ENCODE assay signal across 20 cellular contexts in genomic region chr14:62436256-62436655, GRCh38.
DNase-seq lines count a peak whose midpoint lies in the region; ATAC-seq and TF ChIP-seq lines count a peak whose summit lies in the region.
"Had no signal": no experiment of that assay in that cellular context is flagged by ENCODE, and none has a peak within 500 bp of the region (broad histone marks: within the 10 kb centered on the region; RNA-seq: fewer than 3 reads in every experiment).

No MANE protein-coding gene starts in this region.

- no peak for ATAC-seq in stimulated activated effector memory CD8-positive, alpha-beta T cell treated with anti-CD3 and anti-CD28 coated beads, Interleukin-12 subunit alpha, Interleukin-12 subunit beta, amount 100 ng/mL, for 72 hours
- ATAC-seq: CD8-positive, alpha-beta T cell; GM23338; HepG2 had no signal

- no peaks in the 10 kb centered on the region for H3K4me1 Mint-ChIP-seq in stimulated activated effector memory CD8-positive, alpha-beta T cell treated with anti-CD3 and anti-CD28 coated beads, Interleukin-12 subunit alpha, Interleukin-12 subunit beta, amount 100 ng/mL, for 72 hours
- H3K4me1 Mint-ChIP-seq: GM23338 had no signal

- TF ChIP-seq CTCF in GM13977 (IDR thresholded peaks at IDR 0.05; ENCODE audit: extremely low read depth, insufficient read depth, missing control alignments): no peak

- no peak overlapping the region for H3K27ac Mint-ChIP-seq in stimulated activated effector memory CD8-positive, alpha-beta T cell treated with anti-CD3 and anti-CD28 coated beads, Interleukin-12 subunit alpha, Interleukin-12 subunit beta, amount 100 ng/mL, for 72 hours
- H3K27ac Mint-ChIP-seq: CD8-positive, alpha-beta T cell; GM23338 had no signal

- DNase-seq in EH (ENCODE audit: low read depth) (peak; percentile 3), HT-29 (ENCODE audit: low spot score) (peak; percentile 7), NCI-H69 (lab: John Stamatoyannopoulos, UW) (peak; percentile 72), dermis blood vessel endothelial cell (peak; percentile 0), GM13977 (ENCODE audit: low spot score) (no peak)
- DNase-seq in activated T-cell treated with anti-CD3 and anti-CD28 coated beads, Interleukin-2, amount 50 U/mL, for 48 hours: no peak
- no peak for DNase-seq in stimulated activated effector memory CD8-positive, alpha-beta T cell treated with anti-CD3 and anti-CD28 coated beads, Interleukin-12 subunit alpha, Interleukin-12 subunit beta, amount 100 ng/mL, for 72 hours (ENCODE audit: low spot score in 2 of 2)
- DNase-seq in stimulated activated naive CD4-positive, alpha-beta T cell (lab: John Stamatoyannopoulos, UW): no peak
- DNase-seq: CD8-positive, alpha-beta T cell; DMS79 treated with DMSO at 0.1 percent for 48 hours; GDM1; HCEC 1CT; KBM-7; NCI-H1694 treated with DMSO at 0.1 percent for 48 hours; NCI-H2107; NCI-H226; NCI-H524; SHP77 had no signal

- H3K9me3 Mint-ChIP-seq in stimulated activated effector memory CD8-positive, alpha-beta T cell treated with anti-CD3 and anti-CD28 coated beads, Interleukin-12 subunit alpha, Interleukin-12 subunit beta, amount 100 ng/mL, for 72 hours: peaks cover 33% of the 10 kb centered on the region

- in situ Hi-C loops in GM13977 (cut with MboI; ENCODE audit: low pct_unique_long_range_greater_than_20kb, low sequenced_read_pairs, unreplicated experiment): no loop called here

- no peaks in the 10 kb centered on the region for H3K36me3 Mint-ChIP-seq in stimulated activated effector memory CD8-positive, alpha-beta T cell treated with anti-CD3 and anti-CD28 coated beads, Interleukin-12 subunit alpha, Interleukin-12 subunit beta, amount 100 ng/mL, for 72 hours
- H3K36me3 Mint-ChIP-seq: CD8-positive, alpha-beta T cell had no signal

- H3K4me3 Mint-ChIP-seq in stimulated activated effector memory CD8-positive, alpha-beta T cell treated with anti-CD3 and anti-CD28 coated beads, Interleukin-12 subunit alpha, Interleukin-12 subunit beta, amount 100 ng/mL, for 72 hours: no peak overlapping the region
- H3K4me3 Mint-ChIP-seq: CD8-positive, alpha-beta T cell; GM23338 had no signal

Comparison
In these comparisons a context has a peak if more than half of its experiments do, and no peak if none do; other contexts are left out.
1. DNase-seq: peak in EH (single experiment), HT-29 (single experiment), NCI-H69 (single experiment) and dermis blood vessel endothelial cell (single experiment); none in activated T-cell treated with anti-CD3 and anti-CD28 coated beads, Interleukin-2, amount 50 U/mL, for 48 hours (0 of 2), stimulated activated effector memory CD8-positive, alpha-beta T cell treated with anti-CD3 and anti-CD28 coated beads, Interleukin-12 subunit alpha, Interleukin-12 subunit beta, amount 100 ng/mL, for 72 hours (0 of 2), GM13977 (single experiment) and stimulated activated naive CD4-positive, alpha-beta T cell (0 of 6).